Comparison of ENCODE assay signal across 13 cellular contexts in genomic region chr9:6779417-6780241, GRCh38. TPM values are rescaled to one million over a fixed set of nuclear protein-coding genes. Genes with fewer than 3 reads are reported as not detected.
A peak's percentile ranks its signal among the peaks of the same experiment; 100 is the strongest.
DNase-seq lines count a peak whose midpoint lies in the region; ATAC-seq and TF ChIP-seq lines count a peak whose summit lies in the region.
"Had no signal": no experiment of that assay in that cellular context is flagged by ENCODE, and none has a peak within 500 bp of the region (broad histone marks: within the 10 kb centered on the region; RNA-seq: fewer than 3 reads in every experiment).

No MANE protein-coding gene starts in this region.

- no peaks in the 10 kb centered on the region for H3K27me3 ChIP-seq in transverse colon

- no peaks in the 10 kb centered on the region for H3K36me3 ChIP-seq in transverse colon
- H3K36me3 ChIP-seq: thoracic aorta had no signal

- 45 to 75% methylated on average over 1 to 3 of the region's 3 CpGs for WGBS in transverse colon (ENCODE audit: low coverage in 1 of 2), 2 donors

- no peak for TF ChIP-seq POLR2A in transverse colon (IDR thresholded peaks at IDR 0.05)

- no peak for TF ChIP-seq CTCF in natural killer cell (IDR thresholded peaks at IDR 0.05)
- TF ChIP-seq CTCF in transverse colon (IDR thresholded peaks at IDR 0.05): no peak
- no peak for TF ChIP-seq CTCF in GM10248 (IDR thresholded peaks at IDR 0.05; ENCODE audit: control extremely low read depth, extremely low read depth, low read depth, missing control alignments)

- no peaks in the 10 kb centered on the region for H3K36me3 Mint-ChIP-seq in natural killer cell
- H3K36me3 Mint-ChIP-seq in natural killer cell treated with Interleukin-12 subunit alpha and Interleukin-12 subunit beta and Interleukin-15 and Interleukin-18, amount 100 ng/mL, for 72 hours: no peaks in the 10 kb centered on the region

- POLR2A ChIA-PET in GM10248 (lab: Yijun Ruan, JAX): interaction anchor here (2.2 kb wide), 1 partner anchor 22 kb away, joined by 5 read pairs; the partner anchor contains the start of gene KDM4C

- ATAC-seq in natural killer cell: no peak
- no peak for ATAC-seq in natural killer cell treated with Interleukin-12 subunit alpha and Interleukin-12 subunit beta and Interleukin-15 and Interleukin-18, amount 100 ng/mL, for 72 hours
- ATAC-seq in left ventricle myocardium superior: peak; percentile 81
- no peak for ATAC-seq in HG03159 (IDR thresholded peaks at IDR 0.05; ENCODE audit: unreplicated experiment)

- peaks cover 11 to 45% (median 29%) of the 10 kb centered on the region in 4 donors for H3K4me1 ChIP-seq in transverse colon

- H3K9me3 Mint-ChIP-seq in natural killer cell: no peaks in the 10 kb centered on the region
- no peaks in the 10 kb centered on the region for H3K9me3 Mint-ChIP-seq in natural killer cell treated with Interleukin-12 subunit alpha and Interleukin-12 subunit beta and Interleukin-15 and Interleukin-18, amount 100 ng/mL, for 72 hours
- H3K9me3 Mint-ChIP-seq: T-helper 2 cell treated with Interferon-gamma antibody and Interleukin-4, amounts not matched to agents 5 μg/mL and 100 μg/mL, for 36 hours had no signal

- H3K27ac ChIP-seq in transverse colon: peak overlapping the region in 3 of 4 donors; percentile 2 to 63 (median 37)
- H3K27ac ChIP-seq: thoracic aorta had no signal

- peaks cover 73 to 74% of the 10 kb centered on the region in 2 donors for H3K4me1 Mint-ChIP-seq in natural killer cell
- peaks cover 54 to 56% of the 10 kb centered on the region in 2 donors for H3K4me1 Mint-ChIP-seq in natural killer cell treated with Interleukin-12 subunit alpha and Interleukin-12 subunit beta and Interleukin-15 and Interleukin-18, amount 100 ng/mL, for 72 hours (ENCODE audit: low read depth in 2 of 2)

- CTCF ChIA-PET in GM10248 (lab: Yijun Ruan, JAX): interaction anchor here (1.1 to 1.2 kb wide), 3 partner anchors 16 to 47 kb away, joined by 3 read pairs; no protein-coding TSS in a partner anchor

- peak overlapping the region; percentile 29 for H3K4me3 Mint-ChIP-seq in natural killer cell
- H3K4me3 Mint-ChIP-seq in natural killer cell treated with Interleukin-12 subunit alpha and Interleukin-12 subunit beta and Interleukin-15 and Interleukin-18, amount 100 ng/mL, for 72 hours: no peak overlapping the region
- H3K4me3 Mint-ChIP-seq: T-helper 2 cell treated with Interferon-gamma antibody and Interleukin-4, amounts not matched to agents 5 μg/mL and 100 μg/mL, for 36 hours had no signal

- H3K27ac Mint-ChIP-seq in natural killer cell: peak overlapping the region; percentile 18 to 26
- no peak overlapping the region for H3K27ac Mint-ChIP-seq in natural killer cell treated with Interleukin-12 subunit alpha and Interleukin-12 subunit beta and Interleukin-15 and Interleukin-18, amount 100 ng/mL, for 72 hours
- H3K27ac Mint-ChIP-seq: T-helper 2 cell treated with Interferon-gamma antibody and Interleukin-4, amounts not matched to agents 5 μg/mL and 100 μg/mL, for 36 hours had no signal

- no peak for TF ChIP-seq EP300 in transverse colon (IDR thresholded peaks at IDR 0.05; ENCODE audit: low read depth)

- in situ Hi-C loops in transverse colon (cut with MboI; ENCODE audit: low pct_ligation_motif_present in 1 of 4, low pct_unique_long_range_greater_than_20kb in 1 of 4, low sequenced_read_pairs in 3 of 4): no loop called here

- no peaks in the 10 kb centered on the region for H3K27me3 Mint-ChIP-seq in natural killer cell (ENCODE audit: low read depth in 2 of 2)
- no peaks in the 10 kb centered on the region for H3K27me3 Mint-ChIP-seq in natural killer cell treated with Interleukin-12 subunit alpha and Interleukin-12 subunit beta and Interleukin-15 and Interleukin-18, amount 100 ng/mL, for 72 hours

- no peak overlapping the region for H3K4me3 ChIP-seq in transverse colon
- H3K4me3 ChIP-seq: thoracic aorta had no signal

- no peaks in the 10 kb centered on the region for H3K9me3 ChIP-seq in transverse colon
- H3K9me3 ChIP-seq: thoracic aorta had no signal

- intact Hi-C loops in natural killer cell (cut with micrococcal nuclease): no loop called here
- intact Hi-C loops in left ventricle myocardium superior (cut with micrococcal nuclease): no loop called here
- intact Hi-C loops in transverse colon (cut with DNase I; ENCODE audit: low total_unique reads): no loop called here

- DNase-seq in natural killer cell: no peak
- DNase-seq in natural killer cell treated with Interleukin-12 subunit alpha and Interleukin-12 subunit beta and Interleukin-15 and Interleukin-18, amount 100 ng/mL, for 72 hours (ENCODE audit: low spot score): no peak
- peak; percentile 93 for DNase-seq in SK-N-DZ (ENCODE audit: low spot score)
- no peak for DNase-seq in left ventricle myocardium superior
- DNase-seq in transverse colon: peak; percentile 13
- no peak for DNase-seq in GM10248 (ENCODE audit: extremely low spot score)
- DNase-seq in C1 segment of cervical spinal cord (lab: John Stamatoyannopoulos, UW): no peak
- DNase-seq: HCEC 1CT; NCI-H510A; stimulated activated CD4-positive, alpha-beta T cell treated with anti-CD3 and anti-CD28 coated beads, Interleukin-2, amount 100 ng/mL, for 24 hours had no signal

RNA-seq across cellular contexts. Expression of gene KDM4C, which starts 21.9 kb away (rescaled TPM):
- total RNA-seq in natural killer cell (100 to 1,000 TPM; 115 to 137 (median 116) TPM), left ventricle myocardium superior (14.2 TPM), transverse colon (10 to 100 TPM; 75.0 to 95.9 (median 88.9) TPM)
- 10 to 100 TPM; 66.2 to 68.7 TPM for total RNA-seq in natural killer cell treated with Interleukin-12 subunit alpha and Interleukin-12 subunit beta and Interleukin-15 and Interleukin-18, amount 100 ng/mL, for 72 hours
- polyA plus RNA-seq in SK-N-DZ (2014; cell fraction: cytosol; rRNA removed): 6.2 and 7.0 TPM in 2 replicates
- 8.9 and 10.6 TPM in 2 replicates for polyA plus RNA-seq in SK-N-DZ (2014; cell fraction: nucleus; rRNA removed)

Comparison
In these comparisons a context has a peak if more than half of its experiments do, and no peak if none do; other contexts are left out.
1. H3K27ac Mint-ChIP-seq: peak in natural killer cell (2 of 2); none in natural killer cell treated with Interleukin-12 subunit alpha and Interleukin-12 subunit beta and Interleukin-15 and Interleukin-18, amount 100 ng/mL, for 72 hours (0 of 2).
2. DNase-seq: peak in SK-N-DZ (single experiment) and transverse colon (single experiment); none in natural killer cell (single experiment), natural killer cell treated with Interleukin-12 subunit alpha and Interleukin-12 subunit beta and Interleukin-15 and Interleukin-18, amount 100 ng/mL, for 72 hours (single experiment), left ventricle myocardium superior (single experiment), GM10248 (single experiment) and C1 segment of cervical spinal cord (0 of 14).